In genomic region chr2:74843371-74844298, GRCh38 we compare ENCODE assay signal across 9 cellular contexts. TPM values are rescaled to one million over a fixed set of nuclear protein-coding genes. Genes with fewer than 3 reads are reported as not detected.
DNase-seq lines count a peak whose midpoint lies in the region; ATAC-seq and TF ChIP-seq lines count a peak whose summit lies in the region.
"Had no signal": no experiment of that assay in that cellular context is flagged by ENCODE, and none has a peak within 500 bp of the region (broad histone marks: within the 10 kb centered on the region; RNA-seq: fewer than 3 reads in every experiment).

No MANE protein-coding gene starts in this region.

- H3K36me3 ChIP-seq in esophagus muscularis mucosa: no peaks in the 10 kb centered on the region

- TF ChIP-seq POLR2A in esophagus muscularis mucosa (IDR thresholded peaks at IDR 0.05; ENCODE audit: low read depth): no peak

- DNase-seq in AG20443 (ENCODE audit: low spot score) (peak; percentile 63), T1000 (lab: John Stamatoyannopoulos, UW) (peak; percentile 27), esophagus muscularis mucosa (ENCODE audit: extremely low spot score) (no peak), skeletal muscle cell (ENCODE audit: low read depth) (peak; percentile 72), NCI-H2196 treated with DMSO at 0.1 percent for 48 hours (lab: John Stamatoyannopoulos, UW; ENCODE audit: unreplicated experiment) (no peak), GF-D8 (lab: John Stamatoyannopoulos, UW) (no peak)
- DNase-seq: left cardiac atrium had no signal

- TF ChIP-seq EP300 in esophagus muscularis mucosa (IDR thresholded peaks at IDR 0.05): no peak

- intact Hi-C loops in esophagus muscularis mucosa (cut with DNase I): no loop called here

- WGBS in esophagus muscularis mucosa: 73% methylated on average over 5 of the region's 5 CpGs

- ATAC-seq in GM19025 (IDR thresholded peaks at IDR 0.05; ENCODE audit: low read depth, unreplicated experiment) (peak; percentile 95), HG03135 (IDR thresholded peaks at IDR 0.05; ENCODE audit: unreplicated experiment) (peak; percentile 83)

- H3K4me3 ChIP-seq in esophagus muscularis mucosa (no peak overlapping the region), skeletal muscle cell (ENCODE audit: low read depth, low read length) (no peak overlapping the region)

- no peak for TF ChIP-seq CTCF in esophagus muscularis mucosa (IDR thresholded peaks at IDR 0.05)

- H3K27ac ChIP-seq in esophagus muscularis mucosa (replicated peaks in 1 of 4): peak overlapping the region; percentile 49 to 71 (median 69)

- no peaks in the 10 kb centered on the region for H3K27me3 ChIP-seq in esophagus muscularis mucosa

- H3K4me1 ChIP-seq in esophagus muscularis mucosa: peaks cover 39 to 45% (median 43%) of the 10 kb centered on the region in 4 donors

- no peaks in the 10 kb centered on the region for H3K9me3 ChIP-seq in esophagus muscularis mucosa

RNA-seq across cellular contexts. Expression of gene HK2, which starts 9.7 kb away (rescaled TPM):
- 1 to 10 TPM in 3 of 4 donors, under 1 TPM in 1; 0.97 to 5.3 (median 3.0) TPM for total RNA-seq in esophagus muscularis mucosa

Comparison
In these comparisons a context has a peak if more than half of its experiments do, and no peak if none do; other contexts are left out.
1. DNase-seq: peak in AG20443 (single experiment), T1000 (single experiment) and skeletal muscle cell (single experiment); none in esophagus muscularis mucosa (single experiment), NCI-H2196 treated with DMSO at 0.1 percent for 48 hours (single experiment) and GF-D8 (single experiment).